Comparison of ENCODE assay signal across 19 cellular contexts in the genomic region with DNA sequence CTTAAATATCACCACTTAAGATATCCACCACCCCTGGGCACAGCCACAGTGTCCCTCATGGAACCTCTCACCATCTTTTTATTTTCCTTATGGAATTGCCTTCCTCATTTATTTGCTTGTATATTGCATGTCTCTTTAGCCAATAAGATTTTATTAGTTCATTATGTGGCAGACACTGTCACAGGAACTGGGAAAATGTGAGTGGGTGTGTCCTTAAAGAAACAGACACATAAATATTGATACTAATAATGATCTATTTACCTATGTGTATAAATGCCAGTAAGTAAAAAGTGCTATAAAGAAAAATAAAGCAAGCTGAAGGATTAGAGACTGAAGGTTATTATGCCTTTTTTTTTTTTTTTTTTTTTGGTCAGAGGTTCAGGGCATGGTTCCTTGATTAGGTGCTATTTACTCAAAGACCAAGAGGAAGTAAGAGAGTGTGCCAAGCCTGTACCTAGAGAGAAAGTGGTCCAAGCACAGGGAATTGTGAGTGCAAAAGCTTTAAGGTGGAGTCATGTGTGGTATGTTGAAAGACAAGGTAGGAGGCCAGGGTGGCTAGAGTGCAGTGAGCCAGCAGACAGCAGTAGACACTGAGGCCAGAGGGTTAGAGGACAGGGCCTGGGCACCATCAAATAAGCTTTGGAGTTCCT.
DNase-seq lines count a peak whose midpoint lies in the region; ATAC-seq and TF ChIP-seq lines count a peak whose summit lies in the region.
"Had no signal": no experiment of that assay in that cellular context is flagged by ENCODE, and none has a peak within 500 bp of the region (broad histone marks: within the 10 kb centered on the region; RNA-seq: fewer than 3 reads in every experiment).

No MANE protein-coding gene starts in this region.

- no peak overlapping the region for H4K8ac ChIP-seq in neuronal stem cell (ENCODE audit: low read depth, low read length)

- ATAC-seq in gastroesophageal sphincter = no peak
- ATAC-seq: CD8-positive, alpha-beta T cell; GM12878 had no signal

- no peak overlapping the region for H2BK120ac ChIP-seq in neuronal stem cell (ENCODE audit: low read depth, low read length)

- peak; percentile 98 for DNase-seq in LNCaP clone FGC (ENCODE audit: low read depth)
- DNase-seq in mesothelial cell of epicardium (ENCODE audit: low spot score in 2 of 2, unreplicated experiment in 2 of 2) = no peak
- no peak for DNase-seq in neural progenitor cell (ENCODE audit: low spot score)
- no peak for DNase-seq in vagina (ENCODE audit: extremely low spot score in 2 of 2)
- no peak for DNase-seq in neuronal stem cell (ENCODE audit: low spot score)
- DNase-seq in stimulated activated CD4-positive, alpha-beta T cell treated with anti-CD3 and anti-CD28 coated beads, Interleukin-2, amount 100 ng/mL, for 24 hours = no peak
- DNase-seq in NCI-H82 treated with DMSO at 0.1 percent for 48 hours (lab: John Stamatoyannopoulos, UW; ENCODE audit: unreplicated experiment) = no peak
- DNase-seq: C1 segment of cervical spinal cord; Caco-2; CD4-positive, CD25-positive, alpha-beta regulatory T cell; CD8-positive, alpha-beta T cell; DMS153; DMS79; EL; GDM1; GM23248 had no signal

- peak overlapping the region; percentile 69 for H3K27ac Mint-ChIP-seq in mesothelial cell of epicardium
- peak overlapping the region; percentile 74 for H3K27ac Mint-ChIP-seq in neural progenitor cell
- H3K27ac Mint-ChIP-seq: CD4-positive, CD25-positive, alpha-beta regulatory T cell; CD8-positive, alpha-beta T cell had no signal

- no peak overlapping the region for H2AK5ac ChIP-seq in neuronal stem cell (ENCODE audit: low read depth, low read length)

- H3K4me1 Mint-ChIP-seq in mesothelial cell of epicardium (peaks cover 29% of the 10 kb centered on the region), neural progenitor cell (peaks cover 66% of the 10 kb centered on the region)
- H3K4me1 Mint-ChIP-seq: CD4-positive, CD25-positive, alpha-beta regulatory T cell had no signal

- H3K4me3 Mint-ChIP-seq in mesothelial cell of epicardium (no peak overlapping the region), neural progenitor cell (peak overlapping the region; percentile 3)
- H3K4me3 Mint-ChIP-seq: CD4-positive, CD25-positive, alpha-beta regulatory T cell; CD8-positive, alpha-beta T cell had no signal

- H3K27ac ChIP-seq in neural progenitor cell (no peak overlapping the region), vagina (peak overlapping the region; percentile 6), neuronal stem cell (replicated peaks; ENCODE audit: low read length) (no peak overlapping the region), gastroesophageal sphincter (no peak overlapping the region)
- H3K27ac ChIP-seq: GM23248 had no signal

- H3K36me3 Mint-ChIP-seq in mesothelial cell of epicardium = peaks cover 3% of the 10 kb centered on the region
- H3K36me3 Mint-ChIP-seq in neural progenitor cell = peaks cover 5% of the 10 kb centered on the region
- H3K36me3 Mint-ChIP-seq: CD4-positive, CD25-positive, alpha-beta regulatory T cell; CD8-positive, alpha-beta T cell had no signal

- H3K4ac ChIP-seq in neuronal stem cell (ENCODE audit: low read length) = no peak overlapping the region

- no peak for TF ChIP-seq POLR2A in vagina (IDR thresholded peaks at IDR 0.05)
- TF ChIP-seq POLR2A in gastroesophageal sphincter (IDR thresholded peaks at IDR 0.05) = no peak

- no peak overlapping the region for H4K91ac ChIP-seq in neuronal stem cell (ENCODE audit: low read depth, low read length, poor library complexity)

- no peaks in the 10 kb centered on the region for H3K79me1 ChIP-seq in neuronal stem cell (ENCODE audit: low read depth, low read length)

- intact Hi-C loops in vagina (cut with DNase I) = loop anchor here (10.0 kb wide), 1 partner anchor 234 kb away; no protein-coding TSS in a partner anchor

- H3K9me3 ChIP-seq in neural progenitor cell (ENCODE audit: low read depth) = no peaks in the 10 kb centered on the region
- H3K9me3 ChIP-seq in vagina = no peaks in the 10 kb centered on the region
- peaks cover 0 to 4% of the 10 kb centered on the region in 2 donors for H3K9me3 ChIP-seq in neuronal stem cell (replicated peaks in 1 of 2; ENCODE audit: control insufficient read depth in 2 of 2, insufficient read depth in 1 of 2, low read depth in 1 of 2, low read length in 2 of 2)
- no peaks in the 10 kb centered on the region for H3K9me3 ChIP-seq in gastroesophageal sphincter
- H3K9me3 ChIP-seq: Caco-2, HAP-1 had no signal

- no peak overlapping the region for H3K18ac ChIP-seq in neuronal stem cell (ENCODE audit: low read length)

- H3K27me3 Mint-ChIP-seq in mesothelial cell of epicardium (ENCODE audit: low read depth) (no peaks in the 10 kb centered on the region), neural progenitor cell (ENCODE audit: insufficient read depth, low read depth) (no peaks in the 10 kb centered on the region)

- H3K4me1 ChIP-seq in neural progenitor cell (no peaks in the 10 kb centered on the region), vagina (peaks cover 26% of the 10 kb centered on the region), neuronal stem cell (ENCODE audit: control insufficient read depth in 2 of 2, insufficient read depth in 1 of 2, low read depth in 1 of 2, low read length in 2 of 2) (peaks cover 1 to 8% of the 10 kb centered on the region in 2 donors), gastroesophageal sphincter (peaks cover 0 to 4% (median 0%) of the 10 kb centered on the region in 3 donors)
- H3K4me1 ChIP-seq: Caco-2, HAP-1 had no signal

- H3K79me2 ChIP-seq in neural progenitor cell (ENCODE audit: low read depth) = no peaks in the 10 kb centered on the region

- no peaks in the 10 kb centered on the region for H3F3A ChIP-seq in neural progenitor cell (ENCODE audit: low read depth)

- no peaks in the 10 kb centered on the region for H4K20me1 ChIP-seq in neural progenitor cell (ENCODE audit: low read depth)

- H3K4me3 ChIP-seq in LNCaP clone FGC (ENCODE audit: low read depth, low read length) = peak overlapping the region; percentile 96
- no peak overlapping the region for H3K4me3 ChIP-seq in neural progenitor cell
- no peak overlapping the region for H3K4me3 ChIP-seq in vagina
- H3K4me3 ChIP-seq in neuronal stem cell (ENCODE audit: low read length in 2 of 2) = no peak overlapping the region
- H3K4me3 ChIP-seq in gastroesophageal sphincter = no peak overlapping the region
- H3K4me3 ChIP-seq: GM12878, GM23248, HAP-1 had no signal

- H2AFZ ChIP-seq in neural progenitor cell (replicated peaks) (no peak overlapping the region), neuronal stem cell (ENCODE audit: low read length) (no peak overlapping the region)
- H2AFZ ChIP-seq: GM23248 had no signal

- H3K4me2 ChIP-seq in neural progenitor cell (no peak overlapping the region), neuronal stem cell (ENCODE audit: insufficient read depth, low read length, poor library complexity, severe bottlenecking) (no peak overlapping the region)

- no peak overlapping the region for H2BK15ac ChIP-seq in neuronal stem cell (ENCODE audit: low read length)

- TF ChIP-seq EP300 in gastroesophageal sphincter (IDR thresholded peaks at IDR 0.05) = no peak

- no peak overlapping the region for H3K23ac ChIP-seq in neuronal stem cell (ENCODE audit: low read depth, low read length, poor library complexity)

- H2BK12ac ChIP-seq in neuronal stem cell (ENCODE audit: low read length) = no peak overlapping the region

- TF ChIP-seq CTCF in LNCaP clone FGC (IDR thresholded peaks at IDR 0.05; ENCODE audit: control insufficient read depth, extremely low read depth, insufficient read depth) = no peak
- TF ChIP-seq CTCF in mesothelial cell of epicardium (IDR thresholded peaks at IDR 0.05; ENCODE audit: unreplicated experiment) = no peak
- TF ChIP-seq CTCF in neural progenitor cell (IDR thresholded peaks at IDR 0.05) = no peak
- no peak for TF ChIP-seq CTCF in vagina (IDR thresholded peaks at IDR 0.05)
- TF ChIP-seq CTCF in gastroesophageal sphincter (IDR thresholded peaks at IDR 0.05) = no peak

- no peak overlapping the region for H3K14ac ChIP-seq in neuronal stem cell (ENCODE audit: low read length)

- H3K9me3 Mint-ChIP-seq in mesothelial cell of epicardium (no peaks in the 10 kb centered on the region), neural progenitor cell (no peaks in the 10 kb centered on the region)
- H3K9me3 Mint-ChIP-seq: CD8-positive, alpha-beta T cell had no signal

- H3K9ac ChIP-seq in neural progenitor cell (no peak overlapping the region), neuronal stem cell (ENCODE audit: low read depth, low read length, poor library complexity) (no peak overlapping the region)
- H3K9ac ChIP-seq: GM23248 had no signal

- H3K27me3 ChIP-seq in neural progenitor cell (no peaks in the 10 kb centered on the region), vagina (no peaks in the 10 kb centered on the region), neuronal stem cell (ENCODE audit: control insufficient read depth in 3 of 3, insufficient read depth in 3 of 3, low read depth in 1 of 3, low read length in 3 of 3) (no peaks in the 10 kb centered on the region), gastroesophageal sphincter (no peaks in the 10 kb centered on the region)

- H2BK5ac ChIP-seq in neuronal stem cell (ENCODE audit: low read length) = no peak overlapping the region

- no peaks in the 10 kb centered on the region for H3K36me3 ChIP-seq in neural progenitor cell
- no peaks in the 10 kb centered on the region for H3K36me3 ChIP-seq in vagina
- H3K36me3 ChIP-seq in neuronal stem cell (replicated peaks in 1 of 2; ENCODE audit: control insufficient read depth in 2 of 2, insufficient read depth in 2 of 2, low read length in 2 of 2) = peaks cover 0 to 9% of the 10 kb centered on the region in 2 donors
- no peaks in the 10 kb centered on the region for H3K36me3 ChIP-seq in gastroesophageal sphincter
- H3K36me3 ChIP-seq: HAP-1 had no signal
